In the genomic region with DNA sequence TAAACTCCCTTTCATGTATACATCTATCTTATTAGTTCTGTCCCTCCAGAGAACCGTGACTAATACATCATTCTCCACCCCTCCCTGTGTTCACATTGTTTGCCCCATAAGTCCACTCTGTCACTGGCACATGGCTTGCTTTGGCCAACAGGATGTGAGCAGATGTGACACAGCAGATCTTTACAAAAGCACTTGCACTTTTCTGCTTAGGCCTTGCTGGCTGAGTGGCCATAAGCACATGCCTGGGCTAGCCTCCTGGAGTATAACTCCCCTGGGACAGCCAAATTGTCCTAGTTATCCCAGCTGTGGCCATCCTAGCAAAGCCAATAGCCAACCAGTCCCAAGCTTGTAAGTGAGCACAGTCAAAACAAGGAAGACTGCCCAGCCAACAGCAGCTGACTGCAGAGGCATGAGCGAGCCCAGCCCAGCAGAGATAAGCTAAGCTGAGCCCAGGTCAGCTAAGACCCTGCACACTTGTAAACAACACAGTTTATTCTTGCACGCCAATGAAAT, we compare ENCODE assay signal across 10 cellular contexts. TPM values are rescaled to one million over a fixed set of nuclear protein-coding genes. Genes with fewer than 3 reads are reported as not detected.
DNase-seq lines count a peak whose midpoint lies in the region; ATAC-seq and TF ChIP-seq lines count a peak whose summit lies in the region.
"Had no signal": no experiment of that assay in that cellular context is flagged by ENCODE, and none has a peak within 500 bp of the region (broad histone marks: within the 10 kb centered on the region; RNA-seq: fewer than 3 reads in every experiment).

No MANE protein-coding gene starts in this region.

- H3K9me3 Mint-ChIP-seq in natural killer cell (peaks cover 0 to 3% of the 10 kb centered on the region in 2 donors), WTC11 (peaks cover 14% of the 10 kb centered on the region)

- CTCF ChIA-PET in WTC11 (lab: Charles Lee), result interaction anchor here (1.0 to 2.2 kb wide), 2 partner anchors 9 to 232 kb away, joined by 3 to 10 read pairs; no protein-coding TSS in a partner anchor

- in situ Hi-C loops in astrocyte of the spinal cord (cut with HindIII; ENCODE audit: low sequenced_read_pairs), result no loop called here

- intact Hi-C loops in natural killer cell (cut with micrococcal nuclease), result no loop called here

- H3K27me3 Mint-ChIP-seq in natural killer cell (ENCODE audit: low read depth in 2 of 2) (peaks cover 4 to 8% of the 10 kb centered on the region in 2 donors), WTC11 (ENCODE audit: low read depth) (no peaks in the 10 kb centered on the region; the same call in 1 of the 2 replicates)

- TF ChIP-seq CTCF in astrocyte of the spinal cord (IDR thresholded peaks at IDR 0.05; ENCODE audit: low read depth, low read length), result no peak
- TF ChIP-seq CTCF in natural killer cell (IDR thresholded peaks at IDR 0.05), result no peak
- TF ChIP-seq CTCF in WTC11 (IDR thresholded peaks at IDR 0.05), result no peak

- H3K4me3 Mint-ChIP-seq in natural killer cell (no peak overlapping the region), WTC11 (no peak overlapping the region)

- H3K36me3 Mint-ChIP-seq in natural killer cell (no peaks in the 10 kb centered on the region), WTC11 (no peaks in the 10 kb centered on the region)

- H3K4me1 Mint-ChIP-seq in natural killer cell (no peaks in the 10 kb centered on the region), WTC11 (peaks cover 27% of the 10 kb centered on the region)

- ATAC-seq in GM18520 (IDR thresholded peaks at IDR 0.05; ENCODE audit: unreplicated experiment) (peak; percentile 77), HG03135 (IDR thresholded peaks at IDR 0.05; ENCODE audit: unreplicated experiment) (peak; percentile 70), natural killer cell (peak in 2 of 3 donors; percentile 25 to 46), WTC11 (no peak)

- H3K27ac Mint-ChIP-seq in natural killer cell (no peak overlapping the region), WTC11 (no peak overlapping the region)

- DNase-seq in astrocyte of the spinal cord (ENCODE audit: low read depth, low spot score), result peak; percentile 38
- DNase-seq in natural killer cell, result no peak
- no peak for DNase-seq in NCI-H2171 treated with DMSO at 0.1 percent for 48 hours (lab: John Stamatoyannopoulos, UW)
- no peak for DNase-seq in WTC11 (ENCODE audit: low spot score)
- no peak for DNase-seq in activated CD4-positive, alpha-beta T cell treated with anti-CD3 and anti-CD28 coated beads, Interleukin-2, amount 50 U/mL, for 1 hour
- no peak for DNase-seq in activated naive CD4-positive, alpha-beta T cell treated with Interleukin-2 at 50 U/mL for 16 hours
- DNase-seq: activated effector memory CD4-positive, alpha-beta T cell treated with anti-CD3 and anti-CD28 coated beads, Interleukin-2, amount 50 U/mL, for 16 hours; SHP77 treated with DMSO at 0.1 percent for 48 hours had no signal

- no peak overlapping the region for H3K4me3 ChIP-seq in astrocyte of the spinal cord (ENCODE audit: low read depth, low read length)

- POLR2A ChIA-PET in WTC11 (lab: Charles Lee), result no interaction called here

TF ChIP-seq in WTC11, 78 proteins besides CTCF, POLR2A, EP300 and RAD21:
- TF ChIP-seq, protein P1, sequence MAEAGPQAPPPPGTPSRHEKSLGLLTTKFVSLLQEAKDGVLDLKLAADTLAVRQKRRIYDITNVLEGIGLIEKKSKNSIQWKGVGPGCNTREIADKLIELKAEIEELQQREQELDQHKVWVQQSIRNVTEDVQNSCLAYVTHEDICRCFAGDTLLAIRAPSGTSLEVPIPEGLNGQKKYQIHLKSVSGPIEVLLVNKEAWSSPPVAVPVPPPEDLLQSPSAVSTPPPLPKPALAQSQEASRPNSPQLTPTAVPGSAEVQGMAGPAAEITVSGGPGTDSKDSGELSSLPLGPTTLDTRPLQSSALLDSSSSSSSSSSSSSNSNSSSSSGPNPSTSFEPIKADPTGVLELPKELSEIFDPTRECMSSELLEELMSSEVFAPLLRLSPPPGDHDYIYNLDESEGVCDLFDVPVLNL (CRISPR knock-in tag; IDR thresholded peaks at IDR 0.05; ENCODE audit: borderline replicate concordance, low read depth), result no peak
- TF ChIP-seq SP1 (CRISPR knock-in tag; conservative IDR thresholded peaks at IDR 0.05), result no peak
- TF ChIP-seq TP53 (CRISPR knock-in tag; IDR thresholded peaks at IDR 0.05), result no peak
- TF ChIP-seq ZNF219 (CRISPR knock-in tag; IDR thresholded peaks at IDR 0.05; ENCODE audit: borderline replicate concordance), result no peak

RNA-seq across cellular contexts. Expression of a gene that starts 9.7 kb away (rescaled TPM):
- total RNA-seq in natural killer cell (10 to 100 TPM; 19.1 to 21.2 (median 20.3) TPM), WTC11 (2021) (96.2 to 111 TPM (median 105 TPM) in 3 replicates)
